1 cellular context compared by ENCODE assay signal in genomic region chr15:101084801-101085200, GRCh38.
TF ChIP-seq lines count a peak whose summit lies in the region.

No MANE protein-coding gene starts in this region.

TF ChIP-seq in H1, 55 proteins besides CTCF, POLR2A, EP300 and RAD21:
- TF ChIP-seq BRCA1 (IDR thresholded peaks at IDR 0.05; ENCODE audit: low read depth, low read length) (no peak), POU5F1 (IDR thresholded peaks at IDR 0.05; ENCODE audit: low read depth, low read length) (no peak), ASH2L (IDR thresholded peaks at IDR 0.05; ENCODE audit: low read length) (no peak), HDAC2 (IDR thresholded peaks at IDR 0.05; ENCODE audit: borderline replicate concordance in 1 of 2, low read depth in 2 of 2, low read length in 2 of 2) (no peak), SAP30 (IDR thresholded peaks at IDR 0.05; ENCODE audit: insufficient read depth, insufficient replicate concordance, low read length) (no peak)
